9 cellular contexts compared by ENCODE assay signal in the genomic region with DNA sequence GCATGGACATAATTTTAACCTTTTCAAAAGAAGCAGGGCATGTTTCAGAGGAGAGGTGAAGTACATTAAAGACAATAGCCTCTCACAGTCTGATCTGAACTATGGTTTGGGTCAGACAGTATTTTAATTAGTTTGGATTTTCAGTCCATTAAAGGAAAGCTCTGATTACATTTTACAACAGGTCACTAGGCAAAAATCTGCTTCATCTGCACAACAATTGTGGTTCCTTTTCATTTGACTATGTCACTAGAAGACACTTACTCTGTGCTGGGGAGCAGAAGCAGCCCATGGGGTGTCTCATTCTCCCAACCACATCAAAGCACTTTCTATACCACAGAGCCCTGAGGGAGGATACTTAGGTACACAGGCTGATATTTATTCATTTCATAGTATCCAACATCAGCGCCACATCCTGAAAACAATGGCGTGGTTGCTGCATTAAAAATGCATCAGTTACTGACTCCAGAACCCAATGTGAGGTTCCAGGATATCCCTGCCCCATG. TPM values are rescaled to one million over a fixed set of nuclear protein-coding genes. Genes with fewer than 3 reads are reported as not detected.
DNase-seq lines count a peak whose midpoint lies in the region; ATAC-seq, FAIRE-seq and TF ChIP-seq lines count a peak whose summit lies in the region.
"Had no signal": no experiment of that assay in that cellular context is flagged by ENCODE, and none has a peak within 500 bp of the region (broad histone marks: within the 10 kb centered on the region; RNA-seq: fewer than 3 reads in every experiment).

No MANE protein-coding gene starts in this region.

- H4K20me1 ChIP-seq in HCT116 (ENCODE audit: insufficient read depth), result no peaks in the 10 kb centered on the region
- H4K20me1 ChIP-seq in endothelial cell of umbilical vein (replicated peaks; ENCODE audit: control insufficient read depth, extremely low read depth, insufficient read depth, low read length), result no peaks in the 10 kb centered on the region

- H3K9ac ChIP-seq in HCT116 (ENCODE audit: low read length) (no peak overlapping the region), NT2/D1 (ENCODE audit: insufficient read length, low read depth) (no peak overlapping the region), endothelial cell of umbilical vein (replicated peaks; ENCODE audit: extremely low read depth, insufficient read depth, low read length) (no peak overlapping the region)

- DNase-seq in GM12892 (ENCODE audit: insufficient read length) (no peak), HCT116 (ENCODE audit: low read depth, low spot score) (no peak), NT2/D1 (ENCODE audit: low read depth, low spot score) (peak; percentile 20), endothelial cell of umbilical vein (ENCODE audit: low read depth, low spot score) (no peak), tibial nerve (ENCODE audit: low spot score in 2 of 2) (no peak), SIG-M5 treated with dmso at 0.1 percent for 504 hours (lab: John Stamatoyannopoulos, UW; ENCODE audit: unreplicated experiment) (no peak), brain microvascular endothelial cell (no peak), NOMO-1 treated with dmso at 0.1 percent for 144 hours (lab: John Stamatoyannopoulos, UW; ENCODE audit: unreplicated experiment) (no peak)
- DNase-seq: cortex of kidney had no signal

- TF ChIP-seq RAD21 in HCT116 (IDR thresholded peaks at IDR 0.05; ENCODE audit: low read depth), result no peak

- WGBS in tibial nerve, 2 donors, result 94 to 98% methylated on average over 2 of the region's 2 CpGs

- FAIRE-seq in GM12892 (lab: Jason Lieb, UNC) (peak; percentile 80), endothelial cell of umbilical vein (lab: Jason Lieb, UNC) (no peak)

- CTCF ChIA-PET in HCT116 (lab: Charles Lee), result no interaction called here
- CTCF ChIA-PET in endothelial cell of umbilical vein (lab: Charles Lee), result interaction anchor here (1.5 to 4.1 kb wide), 2 partner anchors 12 to 101 kb away, joined by 3 to 20 read pairs; no protein-coding TSS in a partner anchor

- H3K4me2 ChIP-seq in HCT116 (ENCODE audit: low read length) (peak overlapping the region; percentile 17), endothelial cell of umbilical vein (ENCODE audit: insufficient read depth, low read length) (no peak overlapping the region)

- no peak for TF ChIP-seq CTCF in HCT116 (IDR thresholded peaks at IDR 0.05 in 2 of 3, conservative IDR thresholded peaks at IDR 0.05 in 1 of 3; ENCODE audit: borderline replicate concordance in 1 of 3, insufficient read depth in 1 of 3, low read depth in 2 of 3, low read length in 2 of 3)
- no peak for TF ChIP-seq CTCF in endothelial cell of umbilical vein (IDR thresholded peaks at IDR 0.05; ENCODE audit: extremely low read depth in 1 of 2, insufficient read depth in 1 of 2, low read depth in 1 of 2, low read length in 2 of 2)
- TF ChIP-seq CTCF in tibial nerve (IDR thresholded peaks at IDR 0.05), result no peak
- no peak for TF ChIP-seq CTCF in brain microvascular endothelial cell (IDR thresholded peaks at IDR 0.05; ENCODE audit: low read depth, low read length, missing control alignments)

- POLR2A ChIA-PET in HCT116 (lab: Charles Lee) (no interaction called here), endothelial cell of umbilical vein (lab: Charles Lee) (no interaction called here)

- no peak overlapping the region for H3K27ac ChIP-seq in HCT116 (ENCODE audit: low read depth, low read length)
- H3K27ac ChIP-seq in endothelial cell of umbilical vein (ENCODE audit: insufficient read depth, low read depth, low read length), result peak overlapping the region; percentile 45
- H3K27ac ChIP-seq in tibial nerve, result no peak overlapping the region
- H3K27ac ChIP-seq in brain microvascular endothelial cell, result no peak overlapping the region

- TF ChIP-seq POLR2A in GM12892 (IDR thresholded peaks at IDR 0.05; ENCODE audit: low read depth, low read length), result no peak
- no peak for TF ChIP-seq POLR2A in HCT116 (IDR thresholded peaks at IDR 0.05; ENCODE audit: borderline replicate concordance, extremely low read depth, insufficient read depth, insufficient read length)
- no peak for TF ChIP-seq POLR2A in endothelial cell of umbilical vein (IDR thresholded peaks at IDR 0.05; ENCODE audit: low read depth, low read length)
- TF ChIP-seq POLR2A in tibial nerve (IDR thresholded peaks at IDR 0.05), result no peak

- H3K9me1 ChIP-seq in endothelial cell of umbilical vein (replicated peaks; ENCODE audit: control insufficient read depth, extremely low read depth, insufficient read depth, low read length), result no peaks in the 10 kb centered on the region

- H3K4me1 ChIP-seq in HCT116 (ENCODE audit: control insufficient read depth in 1 of 2, insufficient read depth in 2 of 2, low read length in 2 of 2), result peaks cover 11 to 33% of the 10 kb centered on the region in 2 experiments
- H3K4me1 ChIP-seq in NT2/D1 (ENCODE audit: insufficient read depth, insufficient read length), result peaks cover 2% of the 10 kb centered on the region
- peaks cover 19% of the 10 kb centered on the region for H3K4me1 ChIP-seq in endothelial cell of umbilical vein (ENCODE audit: control insufficient read depth, extremely low read depth, insufficient read depth, low read length)
- peaks cover 0 to 10% (median 4%) of the 10 kb centered on the region in 4 donors for H3K4me1 ChIP-seq in tibial nerve

- no peak for TF ChIP-seq EP300 in tibial nerve (IDR thresholded peaks at IDR 0.05)

- in situ Hi-C loops in brain microvascular endothelial cell (cut with HindIII; ENCODE audit: low pct_ligation_motif_present, low sequenced_read_pairs), result no loop called here

- H3K4me3 ChIP-seq in HCT116 (replicated peaks in 1 of 2; ENCODE audit: low read depth in 1 of 2, low read length in 2 of 2) (no peak overlapping the region), NT2/D1 (ENCODE audit: insufficient read length, low read depth) (no peak overlapping the region), endothelial cell of umbilical vein (replicated peaks in 1 of 3; ENCODE audit: insufficient read depth in 1 of 3, low read depth in 1 of 3, low read length in 3 of 3) (no peak overlapping the region), tibial nerve (no peak overlapping the region), brain microvascular endothelial cell (ENCODE audit: low read depth, low read length) (no peak overlapping the region)

- BruUV-seq in HCT116 (replicated peaks; lab: Mats Ljungman, UMichigan) (no TSS peak), endothelial cell of umbilical vein (replicated peaks; lab: Mats Ljungman, UMichigan) (no TSS peak)

- H3K9me3 ChIP-seq in HCT116 (ENCODE audit: control insufficient read depth in 1 of 2, insufficient read depth in 1 of 2, low read depth in 1 of 2, low read length in 2 of 2) (no peaks in the 10 kb centered on the region), NT2/D1 (ENCODE audit: insufficient read depth, low read length) (no peaks in the 10 kb centered on the region), endothelial cell of umbilical vein (replicated peaks; ENCODE audit: control insufficient read depth, insufficient read depth, low read length) (no peaks in the 10 kb centered on the region), tibial nerve (no peaks in the 10 kb centered on the region)

- H2AFZ ChIP-seq in HCT116 (ENCODE audit: low read depth, low read length, poor library complexity, severe bottlenecking) (no peak overlapping the region), endothelial cell of umbilical vein (ENCODE audit: low read depth, low read length) (no peak overlapping the region)

- intact Hi-C loops in HCT116 (cut with micrococcal nuclease), result no loop called here
- intact Hi-C loops in endothelial cell of umbilical vein (cut with micrococcal nuclease), result no loop called here

- no peaks in the 10 kb centered on the region for H3K9me2 ChIP-seq in HCT116 (ENCODE audit: insufficient read depth)

- RAD21 ChIA-PET in HCT116 (lab: Charles Lee; ENCODE audit: low non-redundant PET in 1 of 2, low total read pairs in 2 of 2, uncharacterized antibody in 2 of 2, unreplicated experiment in 2 of 2), result no interaction called here

- H3K36me3 ChIP-seq in HCT116 (ENCODE audit: control insufficient read depth in 1 of 2, insufficient read depth in 2 of 2, low read length in 2 of 2) (no peaks in the 10 kb centered on the region), NT2/D1 (ENCODE audit: insufficient read depth, insufficient read length, low read length) (no peaks in the 10 kb centered on the region), endothelial cell of umbilical vein (ENCODE audit: control insufficient read depth in 2 of 2, extremely low read depth in 1 of 2, insufficient read depth in 2 of 2, low read length in 2 of 2) (no peaks in the 10 kb centered on the region), tibial nerve (no peaks in the 10 kb centered on the region), brain microvascular endothelial cell (replicated peaks) (no peaks in the 10 kb centered on the region)

- ATAC-seq in HCT116, result peak; percentile 89

- H3K79me2 ChIP-seq in HCT116 (ENCODE audit: insufficient read depth, low read length) (no peaks in the 10 kb centered on the region), endothelial cell of umbilical vein (ENCODE audit: control insufficient read depth, insufficient read depth, low read length) (no peaks in the 10 kb centered on the region)

- dilution Hi-C loops in endothelial cell of umbilical vein (cut with MboI; ENCODE audit: extremely low pct_ligation_motif_present, low sequenced_read_pairs), result no loop called here

- H3K27me3 ChIP-seq in HCT116 (ENCODE audit: insufficient read depth, low read length) (no peaks in the 10 kb centered on the region), NT2/D1 (ENCODE audit: insufficient read depth, insufficient read length) (no peaks in the 10 kb centered on the region), endothelial cell of umbilical vein (ENCODE audit: control insufficient read depth in 2 of 2, insufficient read depth in 2 of 2, low read length in 2 of 2) (no peaks in the 10 kb centered on the region), tibial nerve (no peaks in the 10 kb centered on the region), brain microvascular endothelial cell (replicated peaks) (no peaks in the 10 kb centered on the region)

TF ChIP-seq in endothelial cell of umbilical vein, 7 proteins besides CTCF, POLR2A, EP300 and RAD21 (continues in another document):
- TF ChIP-seq, protein P1, sequence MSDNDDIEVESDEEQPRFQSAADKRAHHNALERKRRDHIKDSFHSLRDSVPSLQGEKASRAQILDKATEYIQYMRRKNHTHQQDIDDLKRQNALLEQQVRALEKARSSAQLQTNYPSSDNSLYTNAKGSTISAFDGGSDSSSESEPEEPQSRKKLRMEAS (IDR thresholded peaks at IDR 0.05; ENCODE audit: insufficient read depth, insufficient read length), result no peak

RNA-seq across cellular contexts. Expression of a gene that starts 36.6 kb away (rescaled TPM):
- 103 TPM for polyA plus RNA-seq in GM12892 (2012; ENCODE audit: missing spikeins)
- 153 TPM for total RNA-seq in HCT116 (2021; ENCODE audit: unreplicated experiment)
- 106 and 140 TPM in 2 replicates for polyA plus RNA-seq in HCT116 (2012)
- 142 and 148 TPM in 2 replicates for total RNA-seq in endothelial cell of umbilical vein
- polyA plus RNA-seq in endothelial cell of umbilical vein, result 90.3 and 121 TPM in 2 replicates
- polyA plus RNA-seq in endothelial cell of umbilical vein (2011; cell fraction: cytosol; rRNA removed), result 128 and 148 TPM in 2 replicates
- 107 and 136 TPM in 2 replicates for polyA plus RNA-seq in endothelial cell of umbilical vein (2011; cell fraction: nucleus; rRNA removed)
- 163 and 231 TPM in 2 replicates for polyA plus RNA-seq in endothelial cell of umbilical vein (2012)
- polyA minus RNA-seq in endothelial cell of umbilical vein, result 151 and 160 TPM in 2 replicates
- 133 TPM for polyA minus RNA-seq in endothelial cell of umbilical vein (2011; cell fraction: cytosol; rRNA and poly(A)+ RNA removed)
- polyA minus RNA-seq in endothelial cell of umbilical vein (2011; cell fraction: nucleus; rRNA and poly(A)+ RNA removed), result 74.9 and 95.5 TPM in 2 replicates
- 10 to 100 TPM; 39.9 to 60.2 (median 47.1) TPM for total RNA-seq in tibial nerve
